1 cellular context compared by ENCODE assay signal in genomic region chr3:9791790-9792404, GRCh38.
TF ChIP-seq lines count a peak whose summit lies in the region.

No MANE protein-coding gene starts in this region.

TF ChIP-seq in HepG2, 621 proteins besides CTCF, POLR2A, EP300 and RAD21 (continued from another document and continues in another):
- TF ChIP-seq ONECUT2 (CRISPR knock-in tag; IDR thresholded peaks at IDR 0.05) = 0 out of 2 replicates have a peak, but pooled peaks have one; percentile 22
- TF ChIP-seq, protein P1, sequence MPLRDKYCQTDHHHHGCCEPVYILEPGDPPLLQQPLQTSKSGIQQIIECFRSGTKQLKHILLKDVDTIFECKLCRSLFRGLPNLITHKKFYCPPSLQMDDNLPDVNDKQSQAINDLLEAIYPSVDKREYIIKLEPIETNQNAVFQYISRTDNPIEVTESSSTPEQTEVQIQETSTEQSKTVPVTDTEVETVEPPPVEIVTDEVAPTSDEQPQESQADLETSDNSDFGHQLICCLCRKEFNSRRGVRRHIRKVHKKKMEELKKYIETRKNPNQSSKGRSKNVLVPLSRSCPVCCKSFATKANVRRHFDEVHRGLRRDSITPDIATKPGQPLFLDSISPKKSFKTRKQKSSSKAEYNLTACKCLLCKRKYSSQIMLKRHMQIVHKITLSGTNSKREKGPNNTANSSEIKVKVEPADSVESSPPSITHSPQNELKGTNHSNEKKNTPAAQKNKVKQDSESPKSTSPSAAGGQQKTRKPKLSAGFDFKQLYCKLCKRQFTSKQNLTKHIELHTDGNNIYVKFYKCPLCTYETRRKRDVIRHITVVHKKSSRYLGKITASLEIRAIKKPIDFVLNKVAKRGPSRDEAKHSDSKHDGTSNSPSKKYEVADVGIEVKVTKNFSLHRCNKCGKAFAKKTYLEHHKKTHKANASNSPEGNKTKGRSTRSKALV (CRISPR knock-in tag; IDR thresholded peaks at IDR 0.05) = no peak
- TF ChIP-seq MED8 (CRISPR knock-in tag; IDR thresholded peaks at IDR 0.05; ENCODE audit: insufficient replicate concordance) = peak; percentile 20
- TF ChIP-seq AKAP8 (CRISPR knock-in tag; IDR thresholded peaks at IDR 0.05) = no peak
- TF ChIP-seq ZFY (CRISPR knock-in tag; IDR thresholded peaks at IDR 0.05) = peak; percentile 47; the same call in 1 of the 2 replicates
- TF ChIP-seq, protein P2, sequence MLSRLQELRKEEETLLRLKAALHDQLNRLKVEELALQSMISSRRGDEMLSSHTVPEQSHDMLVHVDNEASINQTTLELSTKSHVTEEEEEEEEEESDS (CRISPR knock-in tag; IDR thresholded peaks at IDR 0.05; ENCODE audit: borderline replicate concordance) = no peak
- TF ChIP-seq TRIM24 (CRISPR knock-in tag; IDR thresholded peaks at IDR 0.05) = no peak
- no peak for TF ChIP-seq ZNF777 (CRISPR knock-in tag; IDR thresholded peaks at IDR 0.05)
- TF ChIP-seq ZNF569 (CRISPR knock-in tag; IDR thresholded peaks at IDR 0.05; ENCODE audit: borderline replicate concordance) = 0 out of 2 replicates have a peak, but pooled peaks have one; percentile 11
- no peak for TF ChIP-seq MTA1 (CRISPR knock-in tag; IDR thresholded peaks at IDR 0.05; ENCODE audit: borderline replicate concordance)
- no peak for TF ChIP-seq KAT2B (IDR thresholded peaks at IDR 0.05; ENCODE audit: borderline replicate concordance, low read depth, low read length)
- TF ChIP-seq, protein P3, sequence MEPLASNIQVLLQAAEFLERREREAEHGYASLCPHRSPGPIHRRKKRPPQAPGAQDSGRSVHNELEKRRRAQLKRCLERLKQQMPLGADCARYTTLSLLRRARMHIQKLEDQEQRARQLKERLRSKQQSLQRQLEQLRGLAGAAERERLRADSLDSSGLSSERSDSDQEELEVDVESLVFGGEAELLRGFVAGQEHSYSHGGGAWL (CRISPR knock-in tag; IDR thresholded peaks at IDR 0.05) = no peak
- TF ChIP-seq ZNF12 (CRISPR knock-in tag; IDR thresholded peaks at IDR 0.05) = no peak
- TF ChIP-seq ZNF841 (CRISPR knock-in tag; IDR thresholded peaks at IDR 0.05; ENCODE audit: borderline replicate concordance) = no peak
- no peak for TF ChIP-seq FOSL1 (CRISPR knock-in tag; IDR thresholded peaks at IDR 0.05; ENCODE audit: borderline replicate concordance)
- TF ChIP-seq SALL1 (CRISPR knock-in tag; IDR thresholded peaks at IDR 0.05) = 0 out of 2 replicates have a peak, but pooled peaks have one; percentile 13
- TF ChIP-seq TOE1 (CRISPR knock-in tag; IDR thresholded peaks at IDR 0.05) = no peak
- TF ChIP-seq ZNF567 (CRISPR knock-in tag; IDR thresholded peaks at IDR 0.05; ENCODE audit: borderline replicate concordance) = no peak
- TF ChIP-seq, protein P4, sequence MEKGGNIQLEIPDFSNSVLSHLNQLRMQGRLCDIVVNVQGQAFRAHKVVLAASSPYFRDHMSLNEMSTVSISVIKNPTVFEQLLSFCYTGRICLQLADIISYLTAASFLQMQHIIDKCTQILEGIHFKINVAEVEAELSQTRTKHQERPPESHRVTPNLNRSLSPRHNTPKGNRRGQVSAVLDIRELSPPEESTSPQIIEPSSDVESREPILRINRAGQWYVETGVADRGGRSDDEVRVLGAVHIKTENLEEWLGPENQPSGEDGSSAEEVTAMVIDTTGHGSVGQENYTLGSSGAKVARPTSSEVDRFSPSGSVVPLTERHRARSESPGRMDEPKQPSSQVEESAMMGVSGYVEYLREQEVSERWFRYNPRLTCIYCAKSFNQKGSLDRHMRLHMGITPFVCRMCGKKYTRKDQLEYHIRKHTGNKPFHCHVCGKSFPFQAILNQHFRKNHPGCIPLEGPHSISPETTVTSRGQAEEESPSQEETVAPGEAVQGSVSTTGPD (CRISPR knock-in tag; IDR thresholded peaks at IDR 0.05) = 0 out of 2 replicates have a peak, but pooled peaks have one; percentile 30
- no peak; the same call in 1 of the 2 replicates for TF ChIP-seq HDAC1 (CRISPR knock-in tag; IDR thresholded peaks at IDR 0.05)
- no peak for TF ChIP-seq GABPA (IDR thresholded peaks at IDR 0.05; ENCODE audit: low read depth, low read length)
- TF ChIP-seq GABPA (CRISPR knock-in tag; IDR thresholded peaks at IDR 0.05; ENCODE audit: low read depth) = no peak
- no peak for TF ChIP-seq ZBTB8A (CRISPR knock-in tag; IDR thresholded peaks at IDR 0.05; ENCODE audit: borderline replicate concordance, low read depth)
- no peak for TF ChIP-seq RBM39 (IDR thresholded peaks at IDR 0.05; ENCODE audit: low read depth, low read length, poor library complexity, severe bottlenecking)
- TF ChIP-seq ZMAT5 (CRISPR knock-in tag; IDR thresholded peaks at IDR 0.05; ENCODE audit: borderline replicate concordance, low read depth) = no peak
- TF ChIP-seq HCFC1 (IDR thresholded peaks at IDR 0.05; ENCODE audit: low read depth, low read length) = no peak
- TF ChIP-seq ZBTB14 (CRISPR knock-in tag; IDR thresholded peaks at IDR 0.05) = no peak
- no peak for TF ChIP-seq HNF4G (IDR thresholded peaks at IDR 0.05; ENCODE audit: borderline replicate concordance, low read depth, low read length)
- no peak for TF ChIP-seq HNF4G (CRISPR knock-in tag; IDR thresholded peaks at IDR 0.05; ENCODE audit: borderline replicate concordance, low read depth)
- peak; percentile 67; the same call in 1 of the 2 replicates for TF ChIP-seq ZNF160 (CRISPR knock-in tag; IDR thresholded peaks at IDR 0.05)
- no peak for TF ChIP-seq ZSCAN29 (CRISPR knock-in tag; conservative IDR thresholded peaks at IDR 0.05)
- TF ChIP-seq ZNF430 (CRISPR knock-in tag; IDR thresholded peaks at IDR 0.05) = peak; percentile 55; the same call in 1 of the 2 replicates
- TF ChIP-seq ZNF101 (CRISPR knock-in tag; IDR thresholded peaks at IDR 0.05; ENCODE audit: borderline replicate concordance, low read depth) = no peak
- TF ChIP-seq ZFP82 (CRISPR knock-in tag; IDR thresholded peaks at IDR 0.05; ENCODE audit: borderline replicate concordance) = no peak
- no peak for TF ChIP-seq E2F5 (CRISPR knock-in tag; conservative IDR thresholded peaks at IDR 0.05)
- TF ChIP-seq CBFB (CRISPR knock-in tag; IDR thresholded peaks at IDR 0.05) = no peak
- TF ChIP-seq SNRNP70 (IDR thresholded peaks at IDR 0.05; ENCODE audit: low read depth, low read length) = no peak
- no peak for TF ChIP-seq SCMH1 (CRISPR knock-in tag; IDR thresholded peaks at IDR 0.05; ENCODE audit: borderline replicate concordance)
- TF ChIP-seq ZNF234 (CRISPR knock-in tag; conservative IDR thresholded peaks at IDR 0.05) = no peak
- no peak for TF ChIP-seq ZNF432 (CRISPR knock-in tag; IDR thresholded peaks at IDR 0.05; ENCODE audit: borderline replicate concordance)
- peak; percentile 20; the same call in 1 of the 2 replicates for TF ChIP-seq ZMYM3 (CRISPR knock-in tag; IDR thresholded peaks at IDR 0.05)
- TF ChIP-seq GMEB1 (CRISPR knock-in tag; IDR thresholded peaks at IDR 0.05; ENCODE audit: borderline replicate concordance) = no peak
- TF ChIP-seq KMT2B (CRISPR knock-in tag; IDR thresholded peaks at IDR 0.05) = no peak
- no peak for TF ChIP-seq CENPT (CRISPR knock-in tag; IDR thresholded peaks at IDR 0.05; ENCODE audit: low read depth)
- peak; percentile 92 for TF ChIP-seq ZNF629 (CRISPR knock-in tag; conservative IDR thresholded peaks at IDR 0.05)
- TF ChIP-seq, protein P5, sequence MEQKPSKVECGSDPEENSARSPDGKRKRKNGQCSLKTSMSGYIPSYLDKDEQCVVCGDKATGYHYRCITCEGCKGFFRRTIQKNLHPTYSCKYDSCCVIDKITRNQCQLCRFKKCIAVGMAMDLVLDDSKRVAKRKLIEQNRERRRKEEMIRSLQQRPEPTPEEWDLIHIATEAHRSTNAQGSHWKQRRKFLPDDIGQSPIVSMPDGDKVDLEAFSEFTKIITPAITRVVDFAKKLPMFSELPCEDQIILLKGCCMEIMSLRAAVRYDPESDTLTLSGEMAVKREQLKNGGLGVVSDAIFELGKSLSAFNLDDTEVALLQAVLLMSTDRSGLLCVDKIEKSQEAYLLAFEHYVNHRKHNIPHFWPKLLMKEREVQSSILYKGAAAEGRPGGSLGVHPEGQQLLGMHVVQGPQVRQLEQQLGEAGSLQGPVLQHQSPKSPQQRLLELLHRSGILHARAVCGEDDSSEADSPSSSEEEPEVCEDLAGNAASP (CRISPR knock-in tag; IDR thresholded peaks at IDR 0.05; ENCODE audit: borderline replicate concordance) = 0 out of 2 replicates have a peak, but pooled peaks have one; percentile 43
- TF ChIP-seq RFXANK (CRISPR knock-in tag; IDR thresholded peaks at IDR 0.05) = no peak
- TF ChIP-seq TEAD2 (CRISPR knock-in tag; IDR thresholded peaks at IDR 0.05) = no peak
- 0 out of 2 replicates have a peak, but pooled peaks have one; percentile 38 for TF ChIP-seq RBAK (CRISPR knock-in tag; IDR thresholded peaks at IDR 0.05)
- TF ChIP-seq ZNF674 (CRISPR knock-in tag; IDR thresholded peaks at IDR 0.05; ENCODE audit: low read depth) = no peak
- no peak for TF ChIP-seq MATR3 (CRISPR knock-in tag; IDR thresholded peaks at IDR 0.05)
- 0 out of 2 replicates have a peak, but pooled peaks have one; percentile 19 for TF ChIP-seq MLX (CRISPR knock-in tag; IDR thresholded peaks at IDR 0.05)
- TF ChIP-seq RORA (CRISPR knock-in tag; IDR thresholded peaks at IDR 0.05) = no peak
- TF ChIP-seq TOPORS (CRISPR knock-in tag; IDR thresholded peaks at IDR 0.05) = no peak
- TF ChIP-seq RFX3 (CRISPR knock-in tag; IDR thresholded peaks at IDR 0.05) = no peak
- TF ChIP-seq, protein P6, sequence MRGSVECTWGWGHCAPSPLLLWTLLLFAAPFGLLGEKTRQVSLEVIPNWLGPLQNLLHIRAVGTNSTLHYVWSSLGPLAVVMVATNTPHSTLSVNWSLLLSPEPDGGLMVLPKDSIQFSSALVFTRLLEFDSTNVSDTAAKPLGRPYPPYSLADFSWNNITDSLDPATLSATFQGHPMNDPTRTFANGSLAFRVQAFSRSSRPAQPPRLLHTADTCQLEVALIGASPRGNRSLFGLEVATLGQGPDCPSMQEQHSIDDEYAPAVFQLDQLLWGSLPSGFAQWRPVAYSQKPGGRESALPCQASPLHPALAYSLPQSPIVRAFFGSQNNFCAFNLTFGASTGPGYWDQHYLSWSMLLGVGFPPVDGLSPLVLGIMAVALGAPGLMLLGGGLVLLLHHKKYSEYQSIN (CRISPR knock-in tag; IDR thresholded peaks at IDR 0.05; ENCODE audit: borderline replicate concordance) = no peak
- TF ChIP-seq ZNF724P (CRISPR knock-in tag; IDR thresholded peaks at IDR 0.05; ENCODE audit: borderline replicate concordance) = no peak
- no peak for TF ChIP-seq ZNF207 (IDR thresholded peaks at IDR 0.05; ENCODE audit: borderline replicate concordance)
- no peak for TF ChIP-seq ZBTB38 (CRISPR knock-in tag; IDR thresholded peaks at IDR 0.05)
- no peak for TF ChIP-seq ZNF619 (CRISPR knock-in tag; IDR thresholded peaks at IDR 0.05)
- TF ChIP-seq AHR (CRISPR knock-in tag; IDR thresholded peaks at IDR 0.05) = no peak
- peak; percentile 60; the same call in 1 of the 2 replicates for TF ChIP-seq ZNF558 (CRISPR knock-in tag; IDR thresholded peaks at IDR 0.05; ENCODE audit: borderline replicate concordance)
- no peak for TF ChIP-seq ZNF451 (CRISPR knock-in tag; IDR thresholded peaks at IDR 0.05)
- no peak for TF ChIP-seq ZFP36L2 (CRISPR knock-in tag; IDR thresholded peaks at IDR 0.05)
- no peak for TF ChIP-seq NPAS2 (CRISPR knock-in tag; IDR thresholded peaks at IDR 0.05; ENCODE audit: borderline replicate concordance)
- no peak for TF ChIP-seq ZUFSP (CRISPR knock-in tag; IDR thresholded peaks at IDR 0.05; ENCODE audit: borderline replicate concordance)
- TF ChIP-seq ZNF24 (IDR thresholded peaks at IDR 0.05) = no peak
